ENCODE assay signal across 8 cellular contexts in the genomic region with DNA sequence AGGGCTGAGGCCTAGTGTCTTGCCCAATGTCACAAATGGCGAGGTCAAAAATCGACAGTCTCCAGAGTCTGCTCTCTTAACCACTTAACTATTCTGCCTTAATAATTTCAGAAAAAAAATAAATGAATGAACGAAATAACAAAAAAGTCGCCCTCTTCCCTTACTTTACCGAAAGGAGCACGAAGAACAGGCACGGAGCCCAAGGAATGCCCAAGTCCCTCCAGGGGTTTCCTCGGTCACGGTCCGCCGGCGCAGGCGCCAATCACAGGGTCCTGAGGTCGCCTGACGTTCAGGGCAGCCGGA. TPM values are rescaled to one million over a fixed set of nuclear protein-coding genes. Genes with fewer than 3 reads are reported as not detected.
DNase-seq lines count a peak whose midpoint lies in the region; ATAC-seq and TF ChIP-seq lines count a peak whose summit lies in the region.

No MANE protein-coding gene starts in this region.

- intact Hi-C loops in posterior vena cava (cut with DNase I): no loop called here

- H3K9ac ChIP-seq in SK-N-MC (ENCODE audit: insufficient read length): peak overlapping the region; percentile 86

- no peaks in the 10 kb centered on the region for H3K27me3 ChIP-seq in H7 (ENCODE audit: control insufficient read depth, insufficient read depth, low read length)

- TF ChIP-seq CTCF in AG10803 (conservative IDR thresholded peaks at IDR 0.05; ENCODE audit: low read length) (no peak), fibroblast of pulmonary artery (IDR thresholded peaks at IDR 0.05; ENCODE audit: low read length, missing control alignments) (no peak)

- H3K4me3 ChIP-seq in AG10803 (ENCODE audit: low read length): peak overlapping the region; percentile 96
- H3K4me3 ChIP-seq in H7 (ENCODE audit: insufficient read depth, low read depth, low read length): peak overlapping the region; percentile 88
- H3K4me3 ChIP-seq in SK-N-MC: peak overlapping the region; percentile 91
- H3K4me3 ChIP-seq in fibroblast of pulmonary artery (replicated peaks; ENCODE audit: low read depth, low read length): peak overlapping the region; percentile 90

- H3K27ac ChIP-seq in SK-N-MC: peak overlapping the region; percentile 96

- ATAC-seq in GM18873 (IDR thresholded peaks at IDR 0.05; ENCODE audit: low FRiP score, unreplicated experiment) (no peak), HG02973 (IDR thresholded peaks at IDR 0.05; ENCODE audit: unreplicated experiment) (no peak)

- DNase-seq in AG10803 (ENCODE audit: low read depth): no peak
- DNase-seq in H7: no peak
- no peak for DNase-seq in SK-N-MC (ENCODE audit: low read depth, low spot score)
- no peak for DNase-seq in fibroblast of pulmonary artery (ENCODE audit: low read depth)
- peak; percentile 93 for DNase-seq in posterior vena cava (ENCODE audit: low spot score)
- no peak for DNase-seq in cortex of kidney (lab: John Stamatoyannopoulos, UW)

- H3K36me3 ChIP-seq in H7 (replicated peaks; ENCODE audit: control insufficient read depth, insufficient read depth, low read length) (peaks cover 4% of the 10 kb centered on the region), SK-N-MC (ENCODE audit: insufficient read depth, low read length) (peaks cover 38% of the 10 kb centered on the region)

- no peaks in the 10 kb centered on the region for H3K9me3 ChIP-seq in SK-N-MC (ENCODE audit: low read depth, low read length)

RNA-seq across cellular contexts. Expression of gene SUPT7L, which starts 0.3 kb away (rescaled TPM):
- 26.6 and 29.3 TPM in 2 replicates for total RNA-seq in H7 (2014; rRNA removed; shearing (Covaris generic))
- total RNA-seq in posterior vena cava: 10 to 100 TPM; 18.4 to 22.8 TPM

RNA-seq across cellular contexts. Expression of gene SLC4A1AP, which starts 0.6 kb away (rescaled TPM):
- 22.8 and 30.2 TPM in 2 replicates for total RNA-seq in H7 (2014; rRNA removed; shearing (Covaris generic))
- 10 to 100 TPM; 15.0 to 17.2 TPM for total RNA-seq in posterior vena cava

RNA-seq across cellular contexts. Expression of gene GPN1, which starts 34.3 kb away (rescaled TPM):
- total RNA-seq in H7 (2014; rRNA removed; shearing (Covaris generic)): 39.2 and 41.7 TPM in 2 replicates
- total RNA-seq in posterior vena cava: 10 to 100 TPM; 17.9 to 18.3 TPM

RNA-seq across cellular contexts. Expression of gene CCDC121, which starts 34.3 kb away (rescaled TPM):
- 2.3 and 3.1 TPM in 2 replicates for total RNA-seq in H7 (2014; rRNA removed; shearing (Covaris generic))
- total RNA-seq in posterior vena cava: 1 to 10 TPM; 3.3 to 4.3 TPM
